Comparison of ENCODE assay signal across 25 cellular contexts in the genomic region with DNA sequence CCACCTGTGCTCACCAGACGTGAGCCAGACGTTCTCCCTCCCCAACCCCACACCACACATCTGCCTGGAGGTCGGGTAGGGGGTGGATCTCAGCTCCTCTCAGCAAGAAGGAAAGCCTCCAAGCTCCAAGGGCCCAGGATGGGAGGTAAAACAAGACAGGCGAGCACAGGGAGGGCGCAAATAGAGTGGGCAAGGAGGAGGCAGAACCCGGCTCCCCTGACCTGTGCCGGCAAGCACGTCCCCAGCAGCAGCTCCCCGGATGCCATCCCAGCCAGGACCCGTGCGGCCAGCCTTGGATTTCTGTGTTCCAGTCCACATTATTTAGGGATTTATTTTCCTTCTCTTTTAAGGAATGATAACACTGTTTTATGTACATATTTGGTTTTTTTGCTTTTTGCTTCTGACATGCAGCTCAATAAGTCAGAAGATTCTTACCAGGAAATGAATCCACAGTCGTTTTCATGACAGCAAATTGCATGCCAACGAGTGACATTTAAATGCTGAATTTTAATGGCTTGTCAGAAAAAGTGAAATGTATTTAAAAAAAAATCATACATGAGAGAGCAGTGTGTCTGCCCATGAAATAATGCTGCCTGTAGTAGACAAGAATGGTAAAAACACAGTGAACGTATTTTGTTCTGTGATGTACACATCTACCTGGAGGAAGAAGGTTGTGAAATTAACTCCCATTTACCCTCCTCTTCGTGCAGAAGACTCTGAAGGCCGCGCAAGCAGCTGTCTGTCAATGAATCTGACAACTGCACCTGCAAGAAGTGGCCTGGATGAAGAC.
"Had no signal": no experiment of that assay in that cellular context is flagged by ENCODE, and none has a peak within 500 bp of the region (broad histone marks: within the 10 kb centered on the region; RNA-seq: fewer than 3 reads in every experiment).

No MANE protein-coding gene starts in this region.

- H3K4me3 ChIP-seq: adrenal gland, Peyer's patch, SJSA1 had no signal

- H3K36me3 Mint-ChIP-seq: activated CD4-positive, alpha-beta memory T cell treated with anti-CD3 and anti-CD28 coated beads for 36 hours; activated naive CD4-positive, alpha-beta T cell treated with anti-CD3 and anti-CD28 coated beads, Interleukin-2, amount 10 ng/mL, durations not matched to agents 7 days and 5 days had no signal

- H3K4me1 ChIP-seq: adrenal gland, Peyer's patch, SJSA1 had no signal

- DNase-seq: activated CD4-positive, alpha-beta memory T cell treated with anti-CD3 and anti-CD28 coated beads for 36 hours; activated CD4-positive, alpha-beta T cell treated with anti-CD3 and anti-CD28 coated beads, Interleukin-2, amount 10 ng/mL, durations not matched to agents 7 days and 5 days; activated CD4-positive, CD25-positive, alpha-beta regulatory T cell; activated gamma-delta T cell treated with Interleukin-2 at 50 U/mL for 16 hours; activated naive CD4-positive, alpha-beta T cell treated with anti-CD3 and anti-CD28 coated beads, Interleukin-2, amount 10 ng/mL, durations not matched to agents 7 days and 5 days; activated naive CD8-positive, alpha-beta T cell treated with anti-CD3 and anti-CD28 coated beads, Interleukin-2, amount 10 ng/mL, durations not matched to agents 7 days and 5 days; activated T-cell treated with anti-CD3 and anti-CD28 coated beads, Interleukin-2, amount 50 U/mL, for 72 hours; adrenal gland; anterior cingulate cortex; caudate nucleus; Kasumi-1; KBM-7; NCI-H1048; NCI-H146; NCI-H187 treated with DMSO at 0.1 percent for 48 hours; NCI-H2081 treated with DMSO at 0.1 percent for 48 hours; NCI-H446; NCI-H524; Peyer's patch; SHP77; T-helper 9 cell had no signal

- H3K27ac Mint-ChIP-seq: activated CD4-positive, alpha-beta memory T cell treated with anti-CD3 and anti-CD28 coated beads for 36 hours; activated CD4-positive, alpha-beta T cell treated with anti-CD3 and anti-CD28 coated beads, Interleukin-2, amount 10 ng/mL, durations not matched to agents 7 days and 5 days; activated naive CD4-positive, alpha-beta T cell treated with anti-CD3 and anti-CD28 coated beads, Interleukin-2, amount 10 ng/mL, durations not matched to agents 7 days and 5 days; activated naive CD8-positive, alpha-beta T cell treated with anti-CD3 and anti-CD28 coated beads, Interleukin-2, amount 10 ng/mL, durations not matched to agents 7 days and 5 days; activated T-cell treated with anti-CD3 and anti-CD28 coated beads, Interleukin-2, amount 50 U/mL, for 72 hours; activated T-helper 2 cell treated with anti-CD3 and anti-CD28 coated beads, Interferon-gamma antibody, Interleukin-2, Interleukin-4, amounts not matched to agents 10 μg/mL and 5 μg/mL and 100 μg/mL, durations not matched to agents 14 hours and 24 hours and 36 hours; T-helper 1 cell treated with Interleukin-12 subunit alpha and Interleukin-12 subunit beta and Interleukin-4 antibody, amounts not matched to agents 30 μg/mL and 1 μg/mL, for 36 hours had no signal

- H3K4me3 Mint-ChIP-seq: activated CD4-positive, alpha-beta memory T cell treated with anti-CD3 and anti-CD28 coated beads for 36 hours; activated CD4-positive, alpha-beta T cell treated with anti-CD3 and anti-CD28 coated beads, Interleukin-2, amount 10 ng/mL, durations not matched to agents 7 days and 5 days; activated naive CD4-positive, alpha-beta T cell treated with anti-CD3 and anti-CD28 coated beads, Interleukin-2, amount 10 ng/mL, durations not matched to agents 7 days and 5 days; activated naive CD8-positive, alpha-beta T cell treated with anti-CD3 and anti-CD28 coated beads, Interleukin-2, amount 10 ng/mL, durations not matched to agents 7 days and 5 days; activated T-cell treated with anti-CD3 and anti-CD28 coated beads, Interleukin-2, amount 50 U/mL, for 72 hours; T-helper 1 cell treated with Interleukin-12 subunit alpha and Interleukin-12 subunit beta and Interleukin-4 antibody, amounts not matched to agents 30 μg/mL and 1 μg/mL, for 36 hours had no signal

- H3K36me3 ChIP-seq: adrenal gland, Peyer's patch, SJSA1 had no signal

- ATAC-seq: activated T-cell treated with anti-CD3 and anti-CD28 coated beads, Interleukin-2, amount 50 U/mL, for 72 hours had no signal

- H3K27me3 Mint-ChIP-seq: activated CD4-positive, alpha-beta memory T cell treated with anti-CD3 and anti-CD28 coated beads for 36 hours; activated CD4-positive, alpha-beta T cell treated with anti-CD3 and anti-CD28 coated beads, Interleukin-2, amount 10 ng/mL, durations not matched to agents 7 days and 5 days; activated naive CD4-positive, alpha-beta T cell treated with anti-CD3 and anti-CD28 coated beads, Interleukin-2, amount 10 ng/mL, durations not matched to agents 7 days and 5 days; activated naive CD8-positive, alpha-beta T cell treated with anti-CD3 and anti-CD28 coated beads, Interleukin-2, amount 10 ng/mL, durations not matched to agents 7 days and 5 days had no signal

- H3K27ac ChIP-seq: adrenal gland, Peyer's patch, RWPE1, SJSA1 had no signal

- H3K27me3 ChIP-seq: adrenal gland, Peyer's patch, SJSA1 had no signal

- H3K4me1 Mint-ChIP-seq: activated CD4-positive, alpha-beta T cell treated with anti-CD3 and anti-CD28 coated beads, Interleukin-2, amount 10 ng/mL, durations not matched to agents 7 days and 5 days; activated naive CD4-positive, alpha-beta T cell treated with anti-CD3 and anti-CD28 coated beads, Interleukin-2, amount 10 ng/mL, durations not matched to agents 7 days and 5 days; activated naive CD8-positive, alpha-beta T cell treated with anti-CD3 and anti-CD28 coated beads, Interleukin-2, amount 10 ng/mL, durations not matched to agents 7 days and 5 days had no signal
